In the genomic region with DNA sequence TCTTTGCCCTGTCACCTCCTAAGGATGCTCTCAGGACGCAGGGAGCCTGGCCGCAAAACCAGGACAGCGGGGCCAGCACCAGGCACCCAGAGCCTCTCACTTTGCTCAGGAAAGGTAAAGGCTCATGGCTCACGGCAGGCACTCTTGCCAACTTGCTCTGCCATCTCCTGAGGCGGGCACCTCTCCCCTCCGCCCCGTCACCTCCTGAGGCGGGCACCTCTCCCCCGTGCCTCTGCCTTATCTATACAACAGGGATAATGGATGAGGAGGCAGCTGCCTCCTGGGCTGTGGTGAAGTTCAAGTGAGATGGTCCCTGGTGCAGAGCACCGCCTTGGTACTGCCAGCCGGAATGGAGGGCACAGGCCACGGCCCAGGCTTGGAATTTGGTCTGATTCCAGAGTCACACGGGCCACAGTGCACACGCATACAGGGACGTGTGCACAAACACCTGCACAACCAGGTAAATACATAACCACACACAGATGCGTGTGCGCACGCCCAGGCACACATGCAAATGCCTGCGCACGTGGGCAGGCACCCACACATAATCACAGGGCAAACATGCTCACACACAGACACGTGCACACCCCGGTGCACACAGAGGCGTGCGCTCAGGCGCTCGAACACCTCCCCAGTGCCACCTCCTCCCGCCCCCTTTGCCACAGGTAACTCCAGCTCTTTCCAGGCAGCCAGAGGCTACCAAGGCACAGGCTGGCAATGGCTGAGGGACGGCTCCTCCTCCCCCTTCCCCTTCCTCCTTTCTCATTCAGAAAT, we compare ENCODE assay signal across 17 cellular contexts. TPM values are rescaled to one million over a fixed set of nuclear protein-coding genes. Genes with fewer than 3 reads are reported as not detected.
DNase-seq lines count a peak whose midpoint lies in the region; ATAC-seq, FAIRE-seq and TF ChIP-seq lines count a peak whose summit lies in the region.
"Had no signal": no experiment of that assay in that cellular context is flagged by ENCODE, and none has a peak within 500 bp of the region (broad histone marks: within the 10 kb centered on the region; RNA-seq: fewer than 3 reads in every experiment).

No MANE protein-coding gene starts in this region.

- H3K4me3 ChIP-seq in HL-60 (replicated peaks; ENCODE audit: insufficient read depth, low read length): peak overlapping the region; percentile 14; the same call in 1 of the 2 replicates
- no peak overlapping the region for H3K4me3 ChIP-seq in GM12878
- no peak overlapping the region for H3K4me3 ChIP-seq in neural progenitor cell
- H3K4me3 ChIP-seq: esophagus muscularis mucosa had no signal

- peak overlapping the region; percentile 82 for H3K27ac ChIP-seq in HL-60 (replicated peaks)
- H3K27ac ChIP-seq in GM12878 (ENCODE audit: control insufficient read depth, insufficient read depth): no peak overlapping the region
- no peak overlapping the region for H3K27ac ChIP-seq in neural progenitor cell
- H3K27ac ChIP-seq: esophagus muscularis mucosa had no signal

- no peak for TF ChIP-seq EP300 in GM12878 (IDR thresholded peaks at IDR 0.05; ENCODE audit: borderline replicate concordance in 1 of 2, control insufficient read depth in 1 of 2, low read depth in 2 of 2, low read length in 2 of 2)

- TF ChIP-seq POLR2A in GM12878 (IDR thresholded peaks at IDR 0.05; ENCODE audit: low read depth, low read length): no peak; the same call in 1 of the 2 replicates

- no peaks in the 10 kb centered on the region for H3K27me3 Mint-ChIP-seq in T-helper 1 cell treated with Interleukin-12 subunit alpha and Interleukin-12 subunit beta and Interleukin-4 antibody, amounts not matched to agents 30 μg/mL and 1 μg/mL, for 36 hours (ENCODE audit: low read depth)
- H3K27me3 Mint-ChIP-seq in neural progenitor cell (ENCODE audit: insufficient read depth, low read depth) (peaks cover 8% of the 10 kb centered on the region), osteocyte (ENCODE audit: unreplicated experiment) (no peaks in the 10 kb centered on the region)

- CTCF ChIA-PET in GM12878 (lab: Yijun Ruan, JAX): interaction anchor here (0.6 kb wide), 1 partner anchor 91 kb away, joined by 3 read pairs; no protein-coding TSS in a partner anchor

- ATAC-seq in GM12878: peak; percentile 29
- ATAC-seq: left lobe of liver, Right ventricle myocardium inferior had no signal

- peak overlapping the region; percentile 77 for H3K27ac Mint-ChIP-seq in T-helper 1 cell treated with Interleukin-12 subunit alpha and Interleukin-12 subunit beta and Interleukin-4 antibody, amounts not matched to agents 30 μg/mL and 1 μg/mL, for 36 hours
- H3K27ac Mint-ChIP-seq in neural progenitor cell (peak overlapping the region; percentile 64), osteocyte (ENCODE audit: unreplicated experiment) (no peak overlapping the region)

- FAIRE-seq in GM12878 (lab: Jason Lieb, UNC): no peak

- POLR2A ChIA-PET in GM12878 (lab: Charles Lee): no interaction called here

- SMC1A ChIA-PET in GM12878 (lab: Charles Lee; ENCODE audit: uncharacterized antibody, unreplicated experiment): no interaction called here

- H4K20me1 ChIP-seq in GM12878 (ENCODE audit: control insufficient read depth, insufficient read depth): no peaks in the 10 kb centered on the region
- H4K20me1 ChIP-seq in neural progenitor cell (ENCODE audit: low read depth): no peaks in the 10 kb centered on the region

- BruUV-seq in GM12878 (replicated peaks; lab: Mats Ljungman, UMichigan): no TSS peak

- peaks cover 5% of the 10 kb centered on the region for H3K36me3 Mint-ChIP-seq in T-helper 1 cell treated with Interleukin-12 subunit alpha and Interleukin-12 subunit beta and Interleukin-4 antibody, amounts not matched to agents 30 μg/mL and 1 μg/mL, for 36 hours (ENCODE audit: low read depth)
- H3K36me3 Mint-ChIP-seq in neural progenitor cell: no peaks in the 10 kb centered on the region
- peaks cover 5% of the 10 kb centered on the region for H3K36me3 Mint-ChIP-seq in osteocyte (ENCODE audit: unreplicated experiment)

- H2AFZ ChIP-seq in GM12878 (ENCODE audit: control insufficient read depth, low read depth, low read length): no peak overlapping the region
- H2AFZ ChIP-seq in neural progenitor cell (replicated peaks): no peak overlapping the region

- no peak for DNase-seq in T-helper 1 cell
- no peak for DNase-seq in HL-60 (ENCODE audit: low read depth in 1 of 2, low spot score in 1 of 2)
- no peak for DNase-seq in GM12878 (ENCODE audit: low read depth, low spot score)
- DNase-seq in neural progenitor cell (ENCODE audit: low spot score): no peak
- no peak for DNase-seq in osteocyte (ENCODE audit: extremely low spot score, unreplicated experiment)
- no peak for DNase-seq in posterior cingulate gyrus
- DNase-seq in DMS79 (lab: John Stamatoyannopoulos, UW): no peak
- DNase-seq: 8988T, cortex of kidney, H9, NCI-H524 treated with DMSO at 0.1 percent for 48 hours, nephron progenitor cell had no signal

- no peaks in the 10 kb centered on the region for H3K27me3 ChIP-seq in HL-60 (ENCODE audit: insufficient read depth, poor library complexity, severe bottlenecking)
- no peaks in the 10 kb centered on the region for H3K27me3 ChIP-seq in GM12878 (replicated peaks in 1 of 2; ENCODE audit: control insufficient read depth in 2 of 2, insufficient read depth in 2 of 2, low read length in 1 of 2)
- H3K27me3 ChIP-seq in neural progenitor cell: no peaks in the 10 kb centered on the region

- H3K4me1 ChIP-seq in GM12878 (ENCODE audit: control insufficient read depth, insufficient read depth, low read length) (no peaks in the 10 kb centered on the region), neural progenitor cell (no peaks in the 10 kb centered on the region)

- H3K36me3 ChIP-seq in GM12878 (ENCODE audit: control insufficient read depth in 2 of 2, insufficient read depth in 2 of 2, low read length in 1 of 2): peaks cover 0 to 2% of the 10 kb centered on the region in 2 experiments; a peak in 2 of 4 replicates
- H3K36me3 ChIP-seq in neural progenitor cell: no peaks in the 10 kb centered on the region

- RAD21 ChIA-PET in GM12878 (lab: Charles Lee; ENCODE audit: unreplicated experiment): no interaction called here

- H3K4me2 ChIP-seq in GM12878 (ENCODE audit: control insufficient read depth, insufficient read depth): no peak overlapping the region
- H3K4me2 ChIP-seq in neural progenitor cell: no peak overlapping the region

- H3K4me1 Mint-ChIP-seq in T-helper 1 cell treated with Interleukin-12 subunit alpha and Interleukin-12 subunit beta and Interleukin-4 antibody, amounts not matched to agents 30 μg/mL and 1 μg/mL, for 36 hours (ENCODE audit: low read depth): peaks cover 9% of the 10 kb centered on the region
- no peaks in the 10 kb centered on the region for H3K4me1 Mint-ChIP-seq in neural progenitor cell
- no peaks in the 10 kb centered on the region for H3K4me1 Mint-ChIP-seq in osteocyte (ENCODE audit: unreplicated experiment)
- H3K4me1 Mint-ChIP-seq: nephron progenitor cell had no signal

- peaks cover 1% of the 10 kb centered on the region for H3K9me3 Mint-ChIP-seq in T-helper 1 cell treated with Interleukin-12 subunit alpha and Interleukin-12 subunit beta and Interleukin-4 antibody, amounts not matched to agents 30 μg/mL and 1 μg/mL, for 36 hours
- H3K9me3 Mint-ChIP-seq in neural progenitor cell (peaks cover 3% of the 10 kb centered on the region), osteocyte (ENCODE audit: unreplicated experiment) (no peaks in the 10 kb centered on the region)
- H3K9me3 Mint-ChIP-seq: H9, nephron progenitor cell had no signal

- H3K9me3 ChIP-seq in GM12878 (replicated peaks; ENCODE audit: control insufficient read depth, insufficient read depth, low read length) (no peaks in the 10 kb centered on the region), neural progenitor cell (ENCODE audit: low read depth) (no peaks in the 10 kb centered on the region)
- H3K9me3 ChIP-seq: esophagus muscularis mucosa had no signal

- 22% methylated on average over 26 of the region's 28 CpGs for WGBS in GM12878 (ENCODE audit: insufficient coverage, insufficient replicate concordance, low lambda C conversion rate, missing lambda C conversion rate)

- H3K4me3 Mint-ChIP-seq in T-helper 1 cell treated with Interleukin-12 subunit alpha and Interleukin-12 subunit beta and Interleukin-4 antibody, amounts not matched to agents 30 μg/mL and 1 μg/mL, for 36 hours: no peak overlapping the region
- H3K4me3 Mint-ChIP-seq in neural progenitor cell (no peak overlapping the region), osteocyte (ENCODE audit: unreplicated experiment) (no peak overlapping the region)
- H3K4me3 Mint-ChIP-seq: H9, nephron progenitor cell had no signal

- TF ChIP-seq CTCF in HL-60 (IDR thresholded peaks at IDR 0.05; ENCODE audit: insufficient read depth, low read length) (no peak), GM12878 (IDR thresholded peaks at IDR 0.05 in 2 of 3, conservative IDR thresholded peaks at IDR 0.05 in 1 of 3; ENCODE audit: control insufficient read depth in 2 of 3, extremely low read depth in 1 of 3, insufficient read depth in 1 of 3, low read depth in 3 of 3, low read length in 3 of 3) (no peak), neural progenitor cell (IDR thresholded peaks at IDR 0.05) (no peak), osteocyte (IDR thresholded peaks at IDR 0.05) (no peak)

- H3K9ac ChIP-seq in GM12878 (ENCODE audit: control insufficient read depth, insufficient read depth, low read length) (no peak overlapping the region), neural progenitor cell (no peak overlapping the region)

- in situ Hi-C loops in GM12878 (cut with MboI): no loop called here

- H3K79me2 ChIP-seq in GM12878 (ENCODE audit: control insufficient read depth, insufficient read depth, low read length): no peaks in the 10 kb centered on the region
- H3K79me2 ChIP-seq in neural progenitor cell (ENCODE audit: low read depth): no peaks in the 10 kb centered on the region

- TF ChIP-seq RAD21 in GM12878 (IDR thresholded peaks at IDR 0.05; ENCODE audit: insufficient read depth, low read depth, low read length): no peak

- H3F3A ChIP-seq in neural progenitor cell (ENCODE audit: low read depth): no peaks in the 10 kb centered on the region

- intact Hi-C loops in GM12878 (cut with micrococcal nuclease; ENCODE audit: unreplicated experiment): loop anchor here (1.0 kb wide), 1 partner anchor 45 kb away; no protein-coding TSS in a partner anchor
- intact Hi-C loops in posterior cingulate gyrus (cut with DNase I): no loop called here

RNA-seq across cellular contexts. Expression of a gene that starts 11.6 kb away (rescaled TPM):
- total RNA-seq in GM12878 (2013; cell fraction: nucleolus; rRNA removed): 1.4 and 2.3 TPM in 2 replicates
- total RNA-seq in GM12878 (2014; rRNA removed) (0.87 and 1.1 TPM in 2 replicates), GM12878 (2014; rRNA removed; fragmentation: Illumina TruSeq; extraction: Trizol) (0.05 and 0.45 TPM in 2 replicates), GM12878 (2021) (1.8 and 2.5 TPM in 2 replicates), neural progenitor cell (ENCODE audit: low replicate concordance) (0.25 TPM in 1 of 2 replicates, not detected in the other), osteocyte (0.19 and 0.21 TPM in 2 replicates)
- not detected for polyA plus RNA-seq in GM12878 (2011; ENCODE audit: low read depth)
- polyA plus RNA-seq in GM12878 (2011; rRNA removed) (0.07 TPM in 1 of 2 replicates, not detected in the other), GM12878 (2014; fragmentation: Illumina TruSeq; extraction: Trizol) (0.01 and 0.03 TPM in 2 replicates), GM12878 (2014; fragmentation: Nextera tagmentation; extraction: Ambion mirVana) (under 1 TPM in 1 of 2 experiments, not detected in 1; 0.62 TPM), GM12878 (2014; rRNA removed) (0.26 and 0.66 TPM in 2 replicates), GM12878 (2016; fragmentation: Nextera tagmentation; extraction: Ambion mirVana) (under 1 TPM; 0.06 to 0.52 TPM)
- polyA plus RNA-seq in GM12878 (2011; cell fraction: cytosol; rRNA removed): 0.04 and 0.07 TPM in 2 replicates
- polyA plus RNA-seq in GM12878 (2011; cell fraction: nucleus; rRNA removed): 0.19 and 0.51 TPM in 2 replicates
- polyA plus RNA-seq in GM12878 (2012): 0.51 and 0.80 TPM in 2 replicates
- polyA minus RNA-seq in GM12878 (2011; rRNA and poly(A)+ RNA removed): 0.10 TPM in 1 of 2 replicates, not detected in the other
- not detected in 2 replicates for polyA minus RNA-seq in GM12878 (2011; cell fraction: cytosol; rRNA and poly(A)+ RNA removed)
- polyA minus RNA-seq in GM12878 (2011; cell fraction: nucleus; rRNA and poly(A)+ RNA removed): 0.10 and 0.24 TPM in 2 replicates
- total RNA-seq: LHCN-M2, Right ventricle myocardium inferior had no signal
